8 cellular contexts compared by ENCODE assay signal in genomic region chr3:69738291-69738690, GRCh38. TPM values are rescaled to one million over a fixed set of nuclear protein-coding genes. Genes with fewer than 3 reads are reported as not detected.
DNase-seq lines count a peak whose midpoint lies in the region; ATAC-seq and TF ChIP-seq lines count a peak whose summit lies in the region.

No MANE protein-coding gene starts in this region.

- no peak overlapping the region for H3K27ac ChIP-seq in BLaER1
- no peak overlapping the region for H3K27ac ChIP-seq in CD4-positive, alpha-beta T cell (ENCODE audit: low read depth, low read length)

- TF ChIP-seq CTCF in endothelial cell (IDR thresholded peaks at IDR 0.05; ENCODE audit: unreplicated experiment) (no peak), neural crest cell (conservative IDR thresholded peaks at IDR 0.05) (no peak)
- TF ChIP-seq CTCF in CD4-positive, alpha-beta T cell (IDR thresholded peaks at IDR 0.05): no peak

- H3K9me3 Mint-ChIP-seq in endothelial cell (ENCODE audit: unreplicated experiment) (no peaks in the 10 kb centered on the region), neural crest cell (no peaks in the 10 kb centered on the region)
- H3K9me3 Mint-ChIP-seq in CD4-positive, alpha-beta T cell: no peaks in the 10 kb centered on the region

- ATAC-seq in GM19397 (IDR thresholded peaks at IDR 0.05; ENCODE audit: unreplicated experiment) (no peak), HG03442 (IDR thresholded peaks at IDR 0.05; ENCODE audit: unreplicated experiment) (no peak), HG02852 (IDR thresholded peaks at IDR 0.05; ENCODE audit: unreplicated experiment) (no peak)
- ATAC-seq in CD4-positive, alpha-beta T cell (ENCODE audit: poor library complexity): no peak

- peak overlapping the region; percentile 64; the same call in 1 of the 2 replicates for H3K9ac ChIP-seq in BLaER1

- intact Hi-C loops in CD4-positive, alpha-beta T cell (cut with DNase I, micrococcal nuclease): no loop called here

- DNase-seq in NCI-H2171 (lab: John Stamatoyannopoulos, UW) (peak; percentile 1), endothelial cell (ENCODE audit: low spot score) (no peak), neural crest cell (ENCODE audit: low read depth, low spot score) (no peak)
- no peak for DNase-seq in CD4-positive, alpha-beta T cell

- H3K4me1 ChIP-seq in BLaER1: peaks cover 18% of the 10 kb centered on the region

- H3K36me3 Mint-ChIP-seq in endothelial cell (ENCODE audit: low read depth, unreplicated experiment) (no peaks in the 10 kb centered on the region), neural crest cell (ENCODE audit: low read depth) (no peaks in the 10 kb centered on the region)
- H3K36me3 Mint-ChIP-seq in CD4-positive, alpha-beta T cell (ENCODE audit: low read depth): no peaks in the 10 kb centered on the region

- H3K27me3 ChIP-seq in BLaER1: peaks cover 17% of the 10 kb centered on the region
- peaks cover 43% of the 10 kb centered on the region for H3K27me3 ChIP-seq in CD4-positive, alpha-beta T cell (ENCODE audit: control insufficient read depth, insufficient read depth, low read length)

- peak overlapping the region; percentile 93 for H3K4me3 Mint-ChIP-seq in endothelial cell (ENCODE audit: unreplicated experiment)
- H3K4me3 Mint-ChIP-seq in neural crest cell: peak overlapping the region; percentile 89
- no peak overlapping the region for H3K4me3 Mint-ChIP-seq in CD4-positive, alpha-beta T cell

- H3K9me3 ChIP-seq in BLaER1: no peaks in the 10 kb centered on the region
- H3K9me3 ChIP-seq in CD4-positive, alpha-beta T cell (ENCODE audit: control insufficient read depth, low read length): no peaks in the 10 kb centered on the region

- H3K27ac Mint-ChIP-seq in endothelial cell (ENCODE audit: unreplicated experiment) (no peak overlapping the region), neural crest cell (ENCODE audit: unreplicated experiment) (no peak overlapping the region)
- H3K27ac Mint-ChIP-seq in CD4-positive, alpha-beta T cell: no peak overlapping the region

- H3K4me1 Mint-ChIP-seq in endothelial cell (ENCODE audit: unreplicated experiment): peaks cover 26% of the 10 kb centered on the region
- H3K4me1 Mint-ChIP-seq in neural crest cell: peaks cover 22% of the 10 kb centered on the region
- peaks cover 13% of the 10 kb centered on the region for H3K4me1 Mint-ChIP-seq in CD4-positive, alpha-beta T cell (ENCODE audit: low read depth)

- POLR2A ChIA-PET in CD4-positive, alpha-beta T cell (lab: Charles Lee): no interaction called here

- CTCF ChIA-PET in CD4-positive, alpha-beta T cell (lab: Charles Lee): no interaction called here

- H3K27me3 Mint-ChIP-seq in endothelial cell (ENCODE audit: unreplicated experiment): peaks cover 11% of the 10 kb centered on the region
- peaks cover 97% of the 10 kb centered on the region for H3K27me3 Mint-ChIP-seq in neural crest cell (ENCODE audit: low read depth)
- peaks cover 82% of the 10 kb centered on the region for H3K27me3 Mint-ChIP-seq in CD4-positive, alpha-beta T cell

- H3K36me3 ChIP-seq in BLaER1: no peaks in the 10 kb centered on the region

- no peaks in the 10 kb centered on the region for H4K20me1 ChIP-seq in BLaER1

- H3K4me2 ChIP-seq in BLaER1: peak overlapping the region; percentile 96

- peak overlapping the region; percentile 80 for H3K4me3 ChIP-seq in BLaER1

RNA-seq across cellular contexts. Expression of gene MITF, which starts 1.0 kb away (rescaled TPM):
- total RNA-seq in endothelial cell (ENCODE audit: unreplicated experiment) (1.7 TPM), neural crest cell (2.0 and 2.7 TPM in 2 replicates)
- not detected for total RNA-seq in CD4-positive, alpha-beta T cell
